Comparison of ENCODE assay signal across 8 cellular contexts in the genomic region with DNA sequence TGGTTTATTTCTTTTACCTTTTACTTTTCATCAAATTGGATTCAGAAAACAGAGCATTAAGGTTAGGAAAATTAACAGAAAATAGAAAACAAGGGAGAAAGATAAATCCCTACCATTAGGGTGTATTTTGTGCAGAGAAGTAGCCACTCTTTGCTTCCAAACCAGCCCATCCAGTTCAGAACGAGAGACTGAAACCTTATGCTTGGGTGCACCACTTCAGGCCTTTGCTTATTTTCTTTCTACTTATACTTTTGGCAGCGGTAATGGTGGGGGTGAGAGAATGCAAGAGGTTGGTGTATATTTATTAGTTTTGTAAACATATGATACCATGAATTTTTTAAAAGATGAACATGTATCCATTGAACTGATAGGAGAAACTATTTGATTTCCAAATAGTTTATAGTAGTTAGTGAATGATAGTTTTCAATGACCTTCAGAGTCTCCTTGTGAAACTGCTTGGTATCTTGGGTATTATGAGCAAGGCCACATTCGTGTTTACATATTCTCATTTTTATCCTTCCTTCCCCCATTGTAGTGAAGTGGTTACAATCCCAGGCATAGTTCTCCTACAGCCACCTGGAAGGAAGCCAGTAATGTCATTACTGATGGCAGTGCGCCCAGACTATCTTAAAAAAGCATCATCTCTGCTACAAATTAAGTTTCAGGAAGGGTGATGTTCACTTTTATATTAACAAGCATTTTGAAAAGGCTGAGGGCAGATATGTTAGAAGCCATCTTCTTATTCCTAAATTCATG.
DNase-seq lines count a peak whose midpoint lies in the region; ATAC-seq and TF ChIP-seq lines count a peak whose summit lies in the region.

No MANE protein-coding gene starts in this region.

- intact Hi-C loops in transverse colon (cut with DNase I; ENCODE audit: low total_unique reads) = no loop called here
- intact Hi-C loops in activated naive CD4-positive, alpha-beta T cell treated with anti-CD3 and anti-CD28 coated beads for 36 hours (cut with micrococcal nuclease) = no loop called here

- H3K4me1 Mint-ChIP-seq in activated naive CD4-positive, alpha-beta T cell treated with anti-CD3 and anti-CD28 coated beads for 36 hours (ENCODE audit: low read depth) = peaks cover 54% of the 10 kb centered on the region

- peaks cover 7% of the 10 kb centered on the region for H3K9me3 Mint-ChIP-seq in activated naive CD4-positive, alpha-beta T cell treated with anti-CD3 and anti-CD28 coated beads for 36 hours

- WGBS in transverse colon (ENCODE audit: low coverage in 1 of 2), 2 donors = 25 to 29% methylated on average over 4 of the region's 4 CpGs

- H3K36me3 ChIP-seq in transverse colon = peaks cover 0 to 7% (median 0%) of the 10 kb centered on the region in 4 donors

- peaks cover 32% of the 10 kb centered on the region for H3K36me3 Mint-ChIP-seq in activated naive CD4-positive, alpha-beta T cell treated with anti-CD3 and anti-CD28 coated beads for 36 hours (ENCODE audit: low read depth)

- DNase-seq in ACHN = peak; percentile 76
- peak; percentile 99 for DNase-seq in NCI-H345 treated with DMSO at 0.1 percent for 48 hours (lab: John Stamatoyannopoulos, UW; ENCODE audit: unreplicated experiment)
- peak; percentile 98 for DNase-seq in cardiac fibroblast (ENCODE audit: low read depth in 2 of 2)
- peak; percentile 72 for DNase-seq in left kidney (ENCODE audit: low read depth, low spot score)
- peak; percentile 83 for DNase-seq in transverse colon
- DNase-seq in activated naive CD4-positive, alpha-beta T cell treated with anti-CD3 and anti-CD28 coated beads for 36 hours = no peak

- no peak overlapping the region for H3K27ac Mint-ChIP-seq in activated naive CD4-positive, alpha-beta T cell treated with anti-CD3 and anti-CD28 coated beads for 36 hours

- H3K4me3 Mint-ChIP-seq in activated naive CD4-positive, alpha-beta T cell treated with anti-CD3 and anti-CD28 coated beads for 36 hours = no peak overlapping the region

- H3K4me1 ChIP-seq in transverse colon = peaks cover 37 to 63% (median 45%) of the 10 kb centered on the region in 4 donors

- in situ Hi-C loops in ACHN (cut with HindIII; ENCODE audit: low pct_ligation_motif_present, low pct_unique_long_range_greater_than_20kb, low sequenced_read_pairs) (no loop called here), transverse colon (cut with MboI; ENCODE audit: low pct_ligation_motif_present in 1 of 4, low pct_unique_long_range_greater_than_20kb in 1 of 4, low sequenced_read_pairs in 3 of 4) (no loop called here)

- H3K27me3 Mint-ChIP-seq in activated naive CD4-positive, alpha-beta T cell treated with anti-CD3 and anti-CD28 coated beads for 36 hours (ENCODE audit: low read depth) = no peaks in the 10 kb centered on the region

- no peak for TF ChIP-seq POLR2A in transverse colon (IDR thresholded peaks at IDR 0.05)

- ATAC-seq in GM18519 (IDR thresholded peaks at IDR 0.05; ENCODE audit: low FRiP score, unreplicated experiment) (peak; percentile 57), HG03196 (IDR thresholded peaks at IDR 0.05; ENCODE audit: unreplicated experiment) (peak; percentile 48)

- no peaks in the 10 kb centered on the region for H3K9me3 ChIP-seq in transverse colon

- TF ChIP-seq CTCF in cardiac fibroblast (IDR thresholded peaks at IDR 0.05; ENCODE audit: low read depth, low read length) (no peak), transverse colon (IDR thresholded peaks at IDR 0.05) (no peak)

- H3K4me3 ChIP-seq in cardiac fibroblast (replicated peaks in 1 of 2; ENCODE audit: low read depth in 2 of 2, low read length in 2 of 2) (no peak overlapping the region), transverse colon (no peak overlapping the region)

- peak; percentile 8 for TF ChIP-seq EP300 in transverse colon (IDR thresholded peaks at IDR 0.05; ENCODE audit: low read depth)

- peak overlapping the region; percentile 76 to 85 (median 82) for H3K27ac ChIP-seq in transverse colon

- CTCF ChIA-PET in activated naive CD4-positive, alpha-beta T cell treated with anti-CD3 and anti-CD28 coated beads for 36 hours (lab: Charles Lee) = no interaction called here

- no peaks in the 10 kb centered on the region for H3K27me3 ChIP-seq in transverse colon
